14 cellular contexts compared by ENCODE assay signal in the genomic region with DNA sequence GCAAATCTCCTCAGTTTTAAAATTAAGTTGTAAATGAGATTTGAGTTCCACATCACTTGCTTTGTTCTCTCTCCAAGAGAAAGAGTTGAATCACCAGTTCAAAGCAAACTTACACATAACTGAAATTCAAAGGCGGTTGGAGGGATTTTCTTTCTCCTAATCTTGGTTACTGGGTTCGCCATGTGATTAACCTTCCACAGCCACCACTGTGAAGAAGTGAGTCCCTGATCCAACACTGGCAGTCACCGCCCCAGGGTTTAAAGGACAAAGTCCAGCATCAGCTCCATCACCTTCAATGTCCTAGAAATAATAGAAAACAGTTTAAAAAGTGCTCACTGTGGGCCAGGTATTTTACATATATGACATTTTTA.
"Had no signal": no experiment of that assay in that cellular context is flagged by ENCODE, and none has a peak within 500 bp of the region (broad histone marks: within the 10 kb centered on the region; RNA-seq: fewer than 3 reads in every experiment).

No MANE protein-coding gene starts in this region.

- H3K4me3 ChIP-seq: dorsolateral prefrontal cortex, upper lobe of right lung had no signal

- H3K36me3 Mint-ChIP-seq: activated CD4-positive, alpha-beta memory T cell treated with anti-CD3 and anti-CD28 coated beads for 36 hours; activated naive CD8-positive, alpha-beta T cell; natural killer cell; stimulated activated naive B cell treated with anti-CD40 and anti-IgM and Interleukin-4, amounts not matched to agents 10 μg/mL and 1 μg/mL and 100 μg/mL, for 72 hours had no signal

- H3K27ac Mint-ChIP-seq: activated B cell treated with CpG ODN at 0.5 μM for 24 hours; activated CD4-positive, alpha-beta memory T cell treated with anti-CD3 and anti-CD28 coated beads for 36 hours; activated naive CD8-positive, alpha-beta T cell; activated T-helper 1 cell treated with anti-CD3 and anti-CD28 coated beads, Interleukin-12 subunit alpha, Interleukin-12 subunit beta, Interleukin-2, Interleukin-4 antibody, amounts not matched to agents 30 ng/mL and 10 ng/mL and 1 ng/mL, durations not matched to agents 14 hours and 24 hours and 36 hours; natural killer cell; stimulated activated naive B cell treated with anti-CD40 and anti-IgM and Interleukin-4, amounts not matched to agents 10 μg/mL and 1 μg/mL and 100 μg/mL, for 72 hours; T-helper 2 cell treated with Interferon-gamma antibody and Interleukin-4, amounts not matched to agents 5 μg/mL and 100 μg/mL, for 36 hours had no signal

- DNase-seq: activated B cell treated with CpG ODN at 0.5 μM for 24 hours; activated CD4-positive, alpha-beta memory T cell treated with anti-CD3 and anti-CD28 coated beads for 36 hours; activated CD4-positive, alpha-beta T cell treated with anti-CD3 and anti-CD28 coated beads for 4 hours; activated T-cell treated with anti-CD3 and anti-CD28 coated beads for 4 hours; caudate nucleus; dorsolateral prefrontal cortex; mammary epithelial cell; natural killer cell; stimulated activated naive B cell treated with anti-CD40 and anti-IgM and Interleukin-4, amounts not matched to agents 10 μg/mL and 1 μg/mL and 100 μg/mL, for 72 hours; upper lobe of right lung had no signal

- H3K4me3 Mint-ChIP-seq: activated B cell treated with CpG ODN at 0.5 μM for 24 hours; activated CD4-positive, alpha-beta memory T cell treated with anti-CD3 and anti-CD28 coated beads for 36 hours; activated naive CD8-positive, alpha-beta T cell; activated T-helper 1 cell treated with anti-CD3 and anti-CD28 coated beads, Interleukin-12 subunit alpha, Interleukin-12 subunit beta, Interleukin-2, Interleukin-4 antibody, amounts not matched to agents 30 ng/mL and 10 ng/mL and 1 ng/mL, durations not matched to agents 14 hours and 24 hours and 36 hours; natural killer cell; stimulated activated naive B cell treated with anti-CD40 and anti-IgM and Interleukin-4, amounts not matched to agents 10 μg/mL and 1 μg/mL and 100 μg/mL, for 72 hours; T-helper 2 cell treated with Interferon-gamma antibody and Interleukin-4, amounts not matched to agents 5 μg/mL and 100 μg/mL, for 36 hours had no signal

- H3K4me1 Mint-ChIP-seq: activated B cell treated with CpG ODN at 0.5 μM for 24 hours; natural killer cell; stimulated activated naive B cell treated with anti-CD40 and anti-IgM and Interleukin-4, amounts not matched to agents 10 μg/mL and 1 μg/mL and 100 μg/mL, for 72 hours had no signal

- H3K27me3 Mint-ChIP-seq: activated CD4-positive, alpha-beta memory T cell treated with anti-CD3 and anti-CD28 coated beads for 36 hours; activated naive CD8-positive, alpha-beta T cell; stimulated activated naive B cell treated with anti-CD40 and anti-IgM and Interleukin-4, amounts not matched to agents 10 μg/mL and 1 μg/mL and 100 μg/mL, for 72 hours had no signal

- H3K9me3 Mint-ChIP-seq: activated B cell treated with CpG ODN at 0.5 μM for 24 hours; activated CD4-positive, alpha-beta memory T cell treated with anti-CD3 and anti-CD28 coated beads for 36 hours; activated T-helper 1 cell treated with anti-CD3 and anti-CD28 coated beads, Interleukin-12 subunit alpha, Interleukin-12 subunit beta, Interleukin-2, Interleukin-4 antibody, amounts not matched to agents 30 ng/mL and 10 ng/mL and 1 ng/mL, durations not matched to agents 14 hours and 24 hours and 36 hours; natural killer cell; stimulated activated naive B cell treated with anti-CD40 and anti-IgM and Interleukin-4, amounts not matched to agents 10 μg/mL and 1 μg/mL and 100 μg/mL, for 72 hours; T-helper 2 cell treated with Interferon-gamma antibody and Interleukin-4, amounts not matched to agents 5 μg/mL and 100 μg/mL, for 36 hours had no signal

- ATAC-seq: left lobe of liver; natural killer cell; stimulated activated naive B cell treated with anti-CD40 and anti-IgM and Interleukin-4, amounts not matched to agents 10 μg/mL and 1 μg/mL and 100 μg/mL, for 72 hours; upper lobe of right lung had no signal
